In the genomic region with DNA sequence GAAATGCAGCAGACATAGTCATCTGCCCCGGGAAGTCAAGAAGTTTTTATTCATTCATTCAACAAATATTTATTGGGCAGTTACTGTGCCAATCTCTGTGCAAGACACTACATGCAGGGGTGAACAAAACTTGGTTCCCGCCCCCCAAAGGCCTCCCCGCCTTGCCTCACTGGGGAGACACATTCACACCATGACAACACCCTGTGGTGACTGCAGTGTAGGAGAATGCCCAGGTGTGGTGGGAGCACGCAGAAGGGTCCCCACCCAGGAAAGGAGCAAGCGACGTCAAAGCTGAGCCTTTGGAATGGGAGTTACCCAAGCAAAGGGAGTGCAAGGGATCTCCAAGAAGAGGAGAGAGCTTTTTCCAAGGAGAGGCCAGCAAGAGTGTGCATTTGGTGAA, we compare ENCODE assay signal across 29 cellular contexts. TPM values are rescaled to one million over a fixed set of nuclear protein-coding genes. Genes with fewer than 3 reads are reported as not detected.
"Had no signal": no experiment of that assay in that cellular context is flagged by ENCODE, and none has a peak within 500 bp of the region (broad histone marks: within the 10 kb centered on the region; RNA-seq: fewer than 3 reads in every experiment).

No MANE protein-coding gene starts in this region.

- H3K4me2 ChIP-seq: SK-N-SH had no signal

- H3K4me3 ChIP-seq: adrenal gland, K562, SJCRH30 had no signal

- H3K27ac ChIP-seq: adrenal gland, SJCRH30, VCaP had no signal

- ATAC-seq: K562, Panc1 had no signal

- FAIRE-seq: K562 had no signal

- H3K9me3 ChIP-seq: adrenal gland, SJCRH30, SK-N-SH had no signal

- H3K9ac ChIP-seq: SK-N-SH had no signal

- H3K36me3 ChIP-seq: adrenal gland, SJCRH30 had no signal

- DNase-seq: activated CD4-positive, alpha-beta memory T cell treated with anti-CD3 and anti-CD28 coated beads for 36 hours; activated CD4-positive, alpha-beta T cell treated with anti-CD3 and anti-CD28 coated beads, Interleukin-2, amount 10 ng/mL, durations not matched to agents 7 days and 5 days; activated CD4-positive, CD25-positive, alpha-beta regulatory T cell; activated naive CD4-positive, alpha-beta T cell treated with anti-CD3 and anti-CD28 coated beads, Interleukin-2, amount 50 U/mL, for 16 hours; activated T-cell treated with anti-CD3 and anti-CD28 coated beads for 4 hours; adrenal gland; anterior cingulate cortex; Karpas-422; MM.1S; NCI-H1105; NCI-H1436; NCI-H1694 treated with DMSO at 0.1 percent for 48 hours; NCI-H2029 treated with DMSO at 0.1 percent for 48 hours; NCI-H345; NCI-H510A; NCI-H526 treated with DMSO at 0.1 percent for 48 hours; NCI-H82; OCI-M1; Right ventricle myocardium superior; RPMI8226; SJCRH30; SK-N-SH; T-helper 1 cell had no signal

RNA-seq across cellular contexts. Expression of a gene that starts 1.6 kb away (rescaled TPM):
- total RNA-seq: activated CD4-positive, alpha-beta memory T cell treated with anti-CD3 and anti-CD28 coated beads for 36 hours; activated CD4-positive, alpha-beta T cell treated with anti-CD3 and anti-CD28 coated beads, Interleukin-2, amount 10 ng/mL, durations not matched to agents 7 days and 5 days; activated CD8-positive, alpha-beta memory T cell treated with anti-CD3 and anti-CD28 coated beads for 36 hours; activated naive CD8-positive, alpha-beta T cell treated with anti-CD3 and anti-CD28 coated beads, Interleukin-2, amount 10 ng/mL, durations not matched to agents 7 days and 5 days; Right ventricle myocardium superior; SJCRH30; T-helper 2 cell treated with Interferon-gamma antibody and Interleukin-4, amounts not matched to agents 100 ng/mL and 5 ng/mL, for 36 hours had no signal

RNA-seq across cellular contexts. Expression of a gene that starts 9.5 kb away (rescaled TPM):
- total RNA-seq: activated CD4-positive, alpha-beta memory T cell treated with anti-CD3 and anti-CD28 coated beads for 36 hours; activated CD4-positive, alpha-beta T cell treated with anti-CD3 and anti-CD28 coated beads, Interleukin-2, amount 10 ng/mL, durations not matched to agents 7 days and 5 days; activated CD8-positive, alpha-beta memory T cell treated with anti-CD3 and anti-CD28 coated beads for 36 hours; activated naive CD8-positive, alpha-beta T cell treated with anti-CD3 and anti-CD28 coated beads, Interleukin-2, amount 10 ng/mL, durations not matched to agents 7 days and 5 days; K562; T-helper 2 cell treated with Interferon-gamma antibody and Interleukin-4, amounts not matched to agents 100 ng/mL and 5 ng/mL, for 36 hours had no signal
- polyA plus RNA-seq: K562 had no signal

RNA-seq across cellular contexts. Expression of a gene that starts 20.6 kb away (rescaled TPM):
- total RNA-seq: activated CD4-positive, alpha-beta memory T cell treated with anti-CD3 and anti-CD28 coated beads for 36 hours; activated CD4-positive, alpha-beta T cell treated with anti-CD3 and anti-CD28 coated beads, Interleukin-2, amount 10 ng/mL, durations not matched to agents 7 days and 5 days; activated CD8-positive, alpha-beta memory T cell treated with anti-CD3 and anti-CD28 coated beads for 36 hours; activated naive CD8-positive, alpha-beta T cell treated with anti-CD3 and anti-CD28 coated beads, Interleukin-2, amount 10 ng/mL, durations not matched to agents 7 days and 5 days; K562; Right ventricle myocardium superior; SJCRH30; T-helper 2 cell treated with Interferon-gamma antibody and Interleukin-4, amounts not matched to agents 100 ng/mL and 5 ng/mL, for 36 hours had no signal
- polyA plus RNA-seq: K562, SK-N-SH had no signal
